In the genomic region with DNA sequence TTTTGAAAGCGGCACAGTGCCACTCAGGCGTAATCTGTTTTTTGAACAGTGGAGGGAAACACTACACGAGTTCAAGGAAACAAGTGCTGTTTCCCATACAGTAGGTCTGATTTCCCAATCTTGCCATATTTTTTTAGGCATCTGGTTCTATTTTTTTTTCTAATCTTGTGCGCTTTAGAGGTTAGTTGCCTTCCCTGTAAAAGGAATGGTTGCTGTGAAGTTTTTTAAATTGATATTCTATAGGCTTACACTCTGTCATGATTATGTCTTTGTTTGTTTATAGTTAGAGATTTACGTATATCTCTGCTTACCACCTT, we compare ENCODE assay signal across 8 cellular contexts. TPM values are rescaled to one million over a fixed set of nuclear protein-coding genes. Genes with fewer than 3 reads are reported as not detected.
DNase-seq lines count a peak whose midpoint lies in the region; ATAC-seq and TF ChIP-seq lines count a peak whose summit lies in the region.

No MANE protein-coding gene starts in this region.

- no peaks in the 10 kb centered on the region for H3K9me3 ChIP-seq in suprapubic skin

- no peak for TF ChIP-seq POLR2A in suprapubic skin (IDR thresholded peaks at IDR 0.05)

- no peaks in the 10 kb centered on the region for H3K27me3 ChIP-seq in layer of hippocampus (ENCODE audit: control insufficient read depth, insufficient read depth, low read length)
- no peaks in the 10 kb centered on the region for H3K27me3 ChIP-seq in suprapubic skin

- peak overlapping the region; percentile 100 for H3K4me3 Mint-ChIP-seq in T-helper 1 cell treated with Interleukin-12 subunit alpha and Interleukin-12 subunit beta and Interleukin-4 antibody, amounts not matched to agents 30 μg/mL and 1 μg/mL, for 36 hours
- peak overlapping the region; percentile 99 for H3K4me3 Mint-ChIP-seq in activated naive CD8-positive, alpha-beta T cell treated with anti-CD3 and anti-CD28 coated beads, Interleukin-2, amount 50 U/mL, for 24 hours

- H3K4me3 ChIP-seq in suprapubic skin = peak overlapping the region; percentile 95

- H3K4me1 Mint-ChIP-seq in T-helper 1 cell treated with Interleukin-12 subunit alpha and Interleukin-12 subunit beta and Interleukin-4 antibody, amounts not matched to agents 30 μg/mL and 1 μg/mL, for 36 hours (ENCODE audit: low read depth) = peaks cover 29% of the 10 kb centered on the region
- H3K4me1 Mint-ChIP-seq in activated naive CD8-positive, alpha-beta T cell treated with anti-CD3 and anti-CD28 coated beads, Interleukin-2, amount 50 U/mL, for 24 hours = peaks cover 40% of the 10 kb centered on the region

- WGBS in suprapubic skin = 1% methylated on average over 5 of the region's 5 CpGs

- no peaks in the 10 kb centered on the region for H3K36me3 ChIP-seq in suprapubic skin

- no peaks in the 10 kb centered on the region for H3K9me3 Mint-ChIP-seq in T-helper 1 cell treated with Interleukin-12 subunit alpha and Interleukin-12 subunit beta and Interleukin-4 antibody, amounts not matched to agents 30 μg/mL and 1 μg/mL, for 36 hours
- no peaks in the 10 kb centered on the region for H3K9me3 Mint-ChIP-seq in activated naive CD8-positive, alpha-beta T cell treated with anti-CD3 and anti-CD28 coated beads, Interleukin-2, amount 50 U/mL, for 24 hours

- TF ChIP-seq CTCF in suprapubic skin (IDR thresholded peaks at IDR 0.05) = no peak

- DNase-seq in T-helper 1 cell (no peak), suprapubic skin (ENCODE audit: low spot score in 2 of 2) (no peak), NCI-H1436 (lab: John Stamatoyannopoulos, UW) (no peak)
- no peak for DNase-seq in activated naive CD8-positive, alpha-beta T cell treated with anti-CD3 and anti-CD28 coated beads, Interleukin-2, amount 50 U/mL, for 24 hours

- ATAC-seq in activated naive CD8-positive, alpha-beta T cell treated with anti-CD3 and anti-CD28 coated beads, Interleukin-2, amount 50 U/mL, for 24 hours = no peak
- ATAC-seq in activated CD4-positive, CD25-positive, alpha-beta regulatory T cell treated with anti-CD3 and anti-CD28 coated beads, Interleukin-2, amount 50 U/mL, for 24 hours = no peak
- ATAC-seq in GM18909 (IDR thresholded peaks at IDR 0.05; ENCODE audit: poor library complexity, unreplicated experiment) = no peak

- H3K27ac Mint-ChIP-seq in T-helper 1 cell treated with Interleukin-12 subunit alpha and Interleukin-12 subunit beta and Interleukin-4 antibody, amounts not matched to agents 30 μg/mL and 1 μg/mL, for 36 hours = peak overlapping the region; percentile 84
- peak overlapping the region; percentile 93 for H3K27ac Mint-ChIP-seq in activated naive CD8-positive, alpha-beta T cell treated with anti-CD3 and anti-CD28 coated beads, Interleukin-2, amount 50 U/mL, for 24 hours

- H3K36me3 Mint-ChIP-seq in T-helper 1 cell treated with Interleukin-12 subunit alpha and Interleukin-12 subunit beta and Interleukin-4 antibody, amounts not matched to agents 30 μg/mL and 1 μg/mL, for 36 hours (ENCODE audit: low read depth) = peaks cover 6% of the 10 kb centered on the region
- H3K36me3 Mint-ChIP-seq in activated naive CD8-positive, alpha-beta T cell treated with anti-CD3 and anti-CD28 coated beads, Interleukin-2, amount 50 U/mL, for 24 hours (ENCODE audit: low read depth) = peaks cover 29% of the 10 kb centered on the region

- no peak for TF ChIP-seq EP300 in suprapubic skin (IDR thresholded peaks at IDR 0.05)

- peaks cover 23% of the 10 kb centered on the region for H3K4me1 ChIP-seq in suprapubic skin

- H3K27ac ChIP-seq in layer of hippocampus (ENCODE audit: low read depth, low read length) (peak overlapping the region; percentile 93), suprapubic skin (peak overlapping the region; percentile 89)

- H3K27me3 Mint-ChIP-seq in T-helper 1 cell treated with Interleukin-12 subunit alpha and Interleukin-12 subunit beta and Interleukin-4 antibody, amounts not matched to agents 30 μg/mL and 1 μg/mL, for 36 hours (ENCODE audit: low read depth) = no peaks in the 10 kb centered on the region
- no peaks in the 10 kb centered on the region for H3K27me3 Mint-ChIP-seq in activated naive CD8-positive, alpha-beta T cell treated with anti-CD3 and anti-CD28 coated beads, Interleukin-2, amount 50 U/mL, for 24 hours

RNA-seq across cellular contexts. Expression of gene NASP, which starts 1.2 kb away (rescaled TPM):
- total RNA-seq in suprapubic skin = 10 to 100 TPM; 44.2 to 79.3 (median 55.9) TPM

RNA-seq across cellular contexts. Expression of gene AKR1A1, which starts 34.4 kb away (rescaled TPM):
- 10 to 100 TPM; 60.1 to 87.1 (median 82.8) TPM for total RNA-seq in suprapubic skin

RNA-seq across cellular contexts. Expression of gene CCDC17, which starts 38.8 kb away (rescaled TPM):
- 1 to 10 TPM; 3.2 to 6.5 (median 4.0) TPM for total RNA-seq in suprapubic skin
